27 cellular contexts compared by ENCODE assay signal in genomic region chr7:101877882-101878591, GRCh38.
DNase-seq lines count a peak whose midpoint lies in the region; TF ChIP-seq lines count a peak whose summit lies in the region.
"Had no signal": no experiment of that assay in that cellular context is flagged by ENCODE, and none has a peak within 500 bp of the region (broad histone marks: within the 10 kb centered on the region; RNA-seq: fewer than 3 reads in every experiment).

No MANE protein-coding gene starts in this region.

- H3K56ac ChIP-seq in mesendoderm (ENCODE audit: low read length): peak overlapping the region; percentile 19

- H3K23ac ChIP-seq in mesendoderm (ENCODE audit: low read length): no peak overlapping the region

- peak overlapping the region; percentile 11 for H3K27ac ChIP-seq in HUES48 (ENCODE audit: low read depth, low read length)
- peak overlapping the region; percentile 18; the same call in 1 of the 2 replicates for H3K27ac ChIP-seq in RWPE1
- no peak overlapping the region for H3K27ac ChIP-seq in mesendoderm (ENCODE audit: low read depth, low read length)
- H3K27ac ChIP-seq: cardiac muscle cell, epithelial cell of prostate, left ventricle myocardium inferior, psoas muscle, sigmoid colon, tibial artery had no signal

- H3K27me3 Mint-ChIP-seq in type B pancreatic cell: no peaks in the 10 kb centered on the region
- H3K27me3 Mint-ChIP-seq: activated naive CD8-positive, alpha-beta T cell treated with anti-CD3 and anti-CD28 coated beads, Interleukin-2, amount 10 ng/mL, durations not matched to agents 7 days and 5 days; CD4-positive, CD25-positive, alpha-beta regulatory T cell; naive B cell had no signal

- H3K4me2 ChIP-seq in mesendoderm (ENCODE audit: low read length): no peak overlapping the region

- no peak overlapping the region for H4K5ac ChIP-seq in mesendoderm (ENCODE audit: low read length)

- CTCF ChIA-PET in RWPE1 (lab: Yijun Ruan, JAX): interaction anchor here (0.6 kb wide), 1 partner anchor 293 kb away, joined by 5 read pairs; no protein-coding TSS in a partner anchor

- no peak for TF ChIP-seq CTCF in RWPE1 (conservative IDR thresholded peaks at IDR 0.05; ENCODE audit: low read depth)
- TF ChIP-seq CTCF in type B pancreatic cell (conservative IDR thresholded peaks at IDR 0.05): no peak

- no peaks in the 10 kb centered on the region for H3K36me3 ChIP-seq in HUES48 (ENCODE audit: control insufficient read depth, insufficient read depth, low read length)
- H3K36me3 ChIP-seq in mesendoderm (ENCODE audit: control insufficient read depth, insufficient read depth, low read length): no peaks in the 10 kb centered on the region
- H3K36me3 ChIP-seq: cardiac muscle cell, left ventricle myocardium inferior, sigmoid colon, tibial artery had no signal

- H3K18ac ChIP-seq in mesendoderm (ENCODE audit: low read length): peak overlapping the region; percentile 40

- peaks cover 18% of the 10 kb centered on the region for H3K79me1 ChIP-seq in mesendoderm (ENCODE audit: low read length)

- H3K4me1 Mint-ChIP-seq in type B pancreatic cell (ENCODE audit: unreplicated experiment): peaks cover 62% of the 10 kb centered on the region

- H3K4me3 Mint-ChIP-seq in type B pancreatic cell: peak overlapping the region; percentile 57
- H3K4me3 Mint-ChIP-seq: activated naive CD8-positive, alpha-beta T cell treated with anti-CD3 and anti-CD28 coated beads, Interleukin-2, amount 10 ng/mL, durations not matched to agents 7 days and 5 days; activated T-cell treated with anti-CD3 and anti-CD28 coated beads, Interleukin-2, amount 50 U/mL, for 4 hours; CD4-positive, CD25-positive, alpha-beta regulatory T cell; naive B cell had no signal

- H3K9me3 ChIP-seq in HUES48 (ENCODE audit: control insufficient read depth, insufficient read depth, low read length): no peaks in the 10 kb centered on the region
- H3K9me3 ChIP-seq: left ventricle myocardium inferior, psoas muscle, sigmoid colon, tibial artery had no signal

- no peak overlapping the region for H4K8ac ChIP-seq in mesendoderm (ENCODE audit: low read depth, low read length)

- H3K79me2 ChIP-seq in mesendoderm (ENCODE audit: control insufficient read depth, insufficient read depth, low read length): peaks cover 94% of the 10 kb centered on the region

- H3K27me3 ChIP-seq in HUES48 (ENCODE audit: control insufficient read depth, insufficient read depth, low read length) (no peaks in the 10 kb centered on the region), mesendoderm (ENCODE audit: insufficient read depth, low read length, poor library complexity) (no peaks in the 10 kb centered on the region)
- H3K27me3 ChIP-seq: cardiac muscle cell, sigmoid colon, tibial artery had no signal

- H3K36me3 Mint-ChIP-seq in type B pancreatic cell: no peaks in the 10 kb centered on the region
- H3K36me3 Mint-ChIP-seq: activated naive CD8-positive, alpha-beta T cell treated with anti-CD3 and anti-CD28 coated beads, Interleukin-2, amount 10 ng/mL, durations not matched to agents 7 days and 5 days; naive B cell had no signal

- no CpG with 5 or more reads among the region's 12 CpGs for WGBS in mesendoderm (ENCODE audit: extremely low coverage, insufficient coverage, low lambda C conversion rate)

- H3K4me3 ChIP-seq in HUES48 (ENCODE audit: low read depth, low read length) (no peak overlapping the region), mesendoderm (ENCODE audit: low read length) (no peak overlapping the region)
- H3K4me3 ChIP-seq: cardiac muscle cell, left ventricle myocardium inferior, psoas muscle, sigmoid colon, tibial artery had no signal

- no peak for DNase-seq in RWPE1 (ENCODE audit: low spot score)
- peak; percentile 73 for DNase-seq in mesendoderm
- DNase-seq in type B pancreatic cell (ENCODE audit: extremely low spot score, unreplicated experiment): no peak
- DNase-seq in hippocampal formation (lab: John Stamatoyannopoulos, UW): no peak
- DNase-seq in mucosa of gallbladder (ENCODE audit: low spot score): no peak
- DNase-seq in AG20443 (ENCODE audit: low spot score): no peak
- DNase-seq: activated CD4-positive, CD25-positive, alpha-beta regulatory T cell; activated gamma-delta T cell treated with Interleukin-2 at 50 U/mL for 16 hours; activated naive CD8-positive, alpha-beta T cell treated with anti-CD3 and anti-CD28 coated beads, Interleukin-2, amount 10 ng/mL, durations not matched to agents 7 days and 5 days; activated T-cell treated with anti-CD3 and anti-CD28 coated beads, Interleukin-2, amount 50 U/mL, for 4 hours; CD4-positive, CD25-positive, alpha-beta regulatory T cell; effector CD4-positive, alpha-beta T cell; KBM-7; left ventricle myocardium inferior; mesenchymal stem cell; naive B cell; NCI-H1092 treated with DMSO at 0.1 percent for 48 hours; NCI-H187; NCI-H526; psoas muscle; RPMI8226; sigmoid colon; stimulated activated CD4-positive, alpha-beta T cell treated with anti-CD3 and anti-CD28 coated beads, Interleukin-4, amount 100 ng/mL, for 1 hour; tibial artery had no signal

- H3K4me1 ChIP-seq in HUES48 (ENCODE audit: control insufficient read depth, insufficient read depth, low read length) (peaks cover 55% of the 10 kb centered on the region), mesendoderm (ENCODE audit: control insufficient read depth, low read depth, low read length) (peaks cover 23% of the 10 kb centered on the region)

- peak overlapping the region; percentile 80 for H3K27ac Mint-ChIP-seq in type B pancreatic cell
- H3K27ac Mint-ChIP-seq: activated naive CD8-positive, alpha-beta T cell treated with anti-CD3 and anti-CD28 coated beads, Interleukin-2, amount 10 ng/mL, durations not matched to agents 7 days and 5 days had no signal

- peaks cover 4% of the 10 kb centered on the region for H3K9me3 Mint-ChIP-seq in type B pancreatic cell
- H3K9me3 Mint-ChIP-seq: activated naive CD8-positive, alpha-beta T cell treated with anti-CD3 and anti-CD28 coated beads, Interleukin-2, amount 10 ng/mL, durations not matched to agents 7 days and 5 days; activated T-cell treated with anti-CD3 and anti-CD28 coated beads, Interleukin-2, amount 50 U/mL, for 4 hours; CD4-positive, CD25-positive, alpha-beta regulatory T cell; naive B cell had no signal

- H2BK15ac ChIP-seq in mesendoderm (replicated peaks; ENCODE audit: low read depth): no peak overlapping the region

- H2BK5ac ChIP-seq in mesendoderm (ENCODE audit: low read length): no peak overlapping the region

- POLR2A ChIA-PET in RWPE1 (lab: Yijun Ruan, JAX; ENCODE audit: low non-redundant PET): interaction anchor here (0.7 kb wide), 1 partner anchor 67 kb away, joined by 3 read pairs; no protein-coding TSS in a partner anchor

- H3K9ac ChIP-seq in HUES48 (ENCODE audit: low read depth, low read length): no peak overlapping the region
- no peak overlapping the region for H3K9ac ChIP-seq in mesendoderm (ENCODE audit: low read length)

- H2AK5ac ChIP-seq in mesendoderm (ENCODE audit: low read length): no peak overlapping the region

- H3K4ac ChIP-seq in mesendoderm (ENCODE audit: low read depth, low read length): no peak overlapping the region

- H2BK120ac ChIP-seq in mesendoderm (ENCODE audit: low read depth, low read length): no peak overlapping the region
